In the genomic region with DNA sequence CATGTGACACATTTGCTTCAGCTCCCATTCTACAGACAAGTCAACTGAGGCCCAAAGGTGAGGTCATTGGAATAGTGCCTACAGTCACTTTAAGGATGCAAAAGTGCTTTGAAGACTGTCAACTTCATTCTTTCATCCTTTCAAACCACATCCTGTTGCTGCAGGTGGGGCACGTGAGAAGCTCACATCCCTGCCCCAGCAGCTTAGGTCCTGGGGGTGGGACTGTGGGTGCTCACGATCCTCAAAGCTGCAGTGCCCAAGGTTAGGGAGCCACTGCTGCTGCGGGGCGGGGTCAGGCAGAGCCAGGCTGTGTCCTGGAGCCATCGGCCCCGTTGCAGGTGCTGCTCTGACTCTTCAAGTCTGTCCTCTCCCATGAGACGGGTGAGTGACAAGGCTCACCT, we compare ENCODE assay signal across 8 cellular contexts. TPM values are rescaled to one million over a fixed set of nuclear protein-coding genes. Genes with fewer than 3 reads are reported as not detected.
DNase-seq lines count a peak whose midpoint lies in the region; ATAC-seq lines count a peak whose summit lies in the region.

No MANE protein-coding gene starts in this region.

- H3K36me3 Mint-ChIP-seq in activated CD4-positive, alpha-beta T cell treated with anti-CD3 and anti-CD28 coated beads for 36 hours (ENCODE audit: low read depth), result no peaks in the 10 kb centered on the region
- H3K36me3 Mint-ChIP-seq in activated naive CD8-positive, alpha-beta T cell treated with anti-CD3 and anti-CD28 coated beads for 36 hours, result peaks cover 3% of the 10 kb centered on the region

- ATAC-seq in GM21576 (IDR thresholded peaks at IDR 0.05; ENCODE audit: unreplicated experiment), result peak; percentile 64
- ATAC-seq in activated CD4-positive, alpha-beta T cell treated with anti-CD3 and anti-CD28 coated beads for 36 hours, result peak; percentile 69

- peak overlapping the region; percentile 87 for H3K27ac Mint-ChIP-seq in activated CD4-positive, alpha-beta T cell treated with anti-CD3 and anti-CD28 coated beads for 36 hours
- peak overlapping the region; percentile 64 for H3K27ac Mint-ChIP-seq in activated naive CD8-positive, alpha-beta T cell treated with anti-CD3 and anti-CD28 coated beads for 36 hours

- peaks cover 11% of the 10 kb centered on the region for H3K9me3 Mint-ChIP-seq in activated CD4-positive, alpha-beta T cell treated with anti-CD3 and anti-CD28 coated beads for 36 hours (ENCODE audit: low read depth)
- peaks cover 9% of the 10 kb centered on the region for H3K9me3 Mint-ChIP-seq in activated naive CD8-positive, alpha-beta T cell treated with anti-CD3 and anti-CD28 coated beads for 36 hours

- H3K4me3 Mint-ChIP-seq in activated CD4-positive, alpha-beta T cell treated with anti-CD3 and anti-CD28 coated beads for 36 hours, result peak overlapping the region; percentile 61
- H3K4me3 Mint-ChIP-seq in activated naive CD8-positive, alpha-beta T cell treated with anti-CD3 and anti-CD28 coated beads for 36 hours, result peak overlapping the region; percentile 49

- CTCF ChIA-PET in activated CD4-positive, alpha-beta T cell treated with anti-CD3 and anti-CD28 coated beads for 36 hours (lab: Charles Lee), result interaction anchor here (0.8 to 1.3 kb wide), 3 partner anchors 61 to 491 kb away, joined by 3 to 4 read pairs (median 3); no protein-coding TSS in a partner anchor

- POLR2A ChIA-PET in activated CD4-positive, alpha-beta T cell treated with anti-CD3 and anti-CD28 coated beads for 36 hours (lab: Charles Lee), result interaction anchor here (0.8 to 1.2 kb wide), 3 partner anchors 58 to 795 kb away, joined by 3 to 5 read pairs (median 4); partner anchors contain the start of gene IER5L

- H3K4me1 Mint-ChIP-seq in activated CD4-positive, alpha-beta T cell treated with anti-CD3 and anti-CD28 coated beads for 36 hours, result peaks cover 48% of the 10 kb centered on the region
- H3K4me1 Mint-ChIP-seq in activated naive CD8-positive, alpha-beta T cell treated with anti-CD3 and anti-CD28 coated beads for 36 hours, result peaks cover 42% of the 10 kb centered on the region

- intact Hi-C loops in activated CD4-positive, alpha-beta T cell treated with anti-CD3 and anti-CD28 coated beads for 36 hours (cut with DNase I, micrococcal nuclease), result loop anchor here (1.0 to 5.0 kb wide), 4 partner anchors 33 to 251 kb away; no protein-coding TSS in a partner anchor

- peak; percentile 80 for DNase-seq in activated CD4-positive, alpha-beta T cell treated with anti-CD3 and anti-CD28 coated beads for 36 hours
- peak; percentile 65 for DNase-seq in activated naive CD8-positive, alpha-beta T cell treated with anti-CD3 and anti-CD28 coated beads for 36 hours
- DNase-seq in stimulated activated CD4-positive, alpha-beta T cell treated with anti-CD3 and anti-CD28 coated beads, Interleukin-4, amount 100 ng/mL, for 24 hours, result peak; percentile 50
- no peak for DNase-seq in NCI-H1105 (lab: John Stamatoyannopoulos, UW)
- DNase-seq in epidermal melanocyte (ENCODE audit: insufficient read length, low spot score), result no peak
- DNase-seq in A172 (ENCODE audit: low spot score), result no peak
- DNase-seq in Ammon's horn (ENCODE audit: low spot score), result no peak

- H3K27me3 Mint-ChIP-seq in activated CD4-positive, alpha-beta T cell treated with anti-CD3 and anti-CD28 coated beads for 36 hours, result no peaks in the 10 kb centered on the region
- H3K27me3 Mint-ChIP-seq in activated naive CD8-positive, alpha-beta T cell treated with anti-CD3 and anti-CD28 coated beads for 36 hours, result no peaks in the 10 kb centered on the region

RNA-seq across cellular contexts. Expression of gene IER5L, which starts 57.9 kb away (rescaled TPM):
- total RNA-seq in activated CD4-positive, alpha-beta T cell treated with anti-CD3 and anti-CD28 coated beads for 36 hours, result 1 to 10 TPM; 2.6 to 2.8 TPM
- total RNA-seq in activated naive CD8-positive, alpha-beta T cell treated with anti-CD3 and anti-CD28 coated beads for 36 hours, result 1 to 10 TPM; 1.1 to 1.2 TPM
- 53.3 and 55.8 TPM in 2 replicates for total RNA-seq in A172 (2014; rRNA removed; shearing (Covaris generic))

Comparison
In these comparisons a context has a peak if more than half of its experiments do, and no peak if none do; other contexts are left out.
1. DNase-seq: peak in activated CD4-positive, alpha-beta T cell treated with anti-CD3 and anti-CD28 coated beads for 36 hours (single experiment), activated naive CD8-positive, alpha-beta T cell treated with anti-CD3 and anti-CD28 coated beads for 36 hours (single experiment) and stimulated activated CD4-positive, alpha-beta T cell treated with anti-CD3 and anti-CD28 coated beads, Interleukin-4, amount 100 ng/mL, for 24 hours (single experiment); none in NCI-H1105 (single experiment), epidermal melanocyte (single experiment), A172 (single experiment) and Ammon's horn (single experiment).
2. RNA of gene IER5L, which starts 57.9 kb away (total RNA-seq): 53.3 to 55.8 TPM in A172; 2.6 to 2.8 TPM in activated CD4-positive, alpha-beta T cell treated with anti-CD3 and anti-CD28 coated beads for 36 hours and 1.1 to 1.2 TPM in activated naive CD8-positive, alpha-beta T cell treated with anti-CD3 and anti-CD28 coated beads for 36 hours; every median in the first group is over 10 times any median in the second.